In genomic region chr19:42540071-42540553, GRCh38 we compare ENCODE assay signal across 15 cellular contexts. TPM values are rescaled to one million over a fixed set of nuclear protein-coding genes. Genes with fewer than 3 reads are reported as not detected.
DNase-seq lines count a peak whose midpoint lies in the region; ATAC-seq and TF ChIP-seq lines count a peak whose summit lies in the region.
"Had no signal": no experiment of that assay in that cellular context is flagged by ENCODE, and none has a peak within 500 bp of the region (broad histone marks: within the 10 kb centered on the region; RNA-seq: fewer than 3 reads in every experiment).

No MANE protein-coding gene starts in this region.

- no peaks in the 10 kb centered on the region for H3K79me1 ChIP-seq in mesendoderm (ENCODE audit: low read length)

- no peak overlapping the region for H2BK120ac ChIP-seq in mesendoderm (ENCODE audit: low read depth, low read length)

- no peak overlapping the region for H3K56ac ChIP-seq in mesendoderm (ENCODE audit: low read length)

- H3K4ac ChIP-seq in mesendoderm (ENCODE audit: low read depth, low read length), result no peak overlapping the region

- peak overlapping the region; percentile 59 for H3K23ac ChIP-seq in mesendoderm (ENCODE audit: low read length)

- H3K27ac ChIP-seq in WERI-Rb-1 (no peak overlapping the region), mesendoderm (ENCODE audit: low read depth, low read length) (no peak overlapping the region)
- H3K27ac ChIP-seq: right lobe of liver, SK-N-MC, transverse colon had no signal

- H4K8ac ChIP-seq in mesendoderm (ENCODE audit: low read depth, low read length), result no peak overlapping the region

- no peak overlapping the region for H2BK5ac ChIP-seq in mesendoderm (ENCODE audit: low read length)

- ATAC-seq in HG02973 (IDR thresholded peaks at IDR 0.05; ENCODE audit: unreplicated experiment) (no peak), HG03469 (IDR thresholded peaks at IDR 0.05; ENCODE audit: unreplicated experiment) (no peak)
- ATAC-seq: right lobe of liver had no signal

- no peaks in the 10 kb centered on the region for H3K27me3 ChIP-seq in WERI-Rb-1 (ENCODE audit: insufficient read depth, low read depth, severe bottlenecking)
- H3K27me3 ChIP-seq in mesendoderm (ENCODE audit: insufficient read depth, low read length, poor library complexity), result no peaks in the 10 kb centered on the region
- H3K27me3 ChIP-seq: right lobe of liver, transverse colon had no signal

- H3K9me3 ChIP-seq in WERI-Rb-1 (ENCODE audit: severe bottlenecking), result no peaks in the 10 kb centered on the region
- H3K9me3 ChIP-seq: right lobe of liver, transverse colon had no signal

- H4K5ac ChIP-seq in mesendoderm (ENCODE audit: low read length), result no peak overlapping the region

- peaks cover 4% of the 10 kb centered on the region for H3K4me1 ChIP-seq in mesendoderm (ENCODE audit: control insufficient read depth, low read depth, low read length)
- H3K4me1 ChIP-seq: right lobe of liver, transverse colon had no signal

- no peak overlapping the region for H2BK15ac ChIP-seq in mesendoderm (replicated peaks; ENCODE audit: low read depth)

- no peaks in the 10 kb centered on the region for H3K36me3 ChIP-seq in WERI-Rb-1
- no peaks in the 10 kb centered on the region for H3K36me3 ChIP-seq in mesendoderm (ENCODE audit: control insufficient read depth, insufficient read depth, low read length)
- H3K36me3 ChIP-seq: right lobe of liver, transverse colon had no signal

- H3K4me3 ChIP-seq in WERI-Rb-1 (ENCODE audit: low read depth, low read length) (no peak overlapping the region), mesendoderm (ENCODE audit: low read length) (no peak overlapping the region)
- H3K4me3 ChIP-seq: right lobe of liver, SK-N-MC, transverse colon had no signal

- no peak overlapping the region for H3K4me2 ChIP-seq in mesendoderm (ENCODE audit: low read length)

- TF ChIP-seq CTCF in WERI-Rb-1 (IDR thresholded peaks at IDR 0.05; ENCODE audit: low read depth, low read length), result no peak

- H3K9ac ChIP-seq in mesendoderm (ENCODE audit: low read length), result peak overlapping the region; percentile 29

- no peaks in the 10 kb centered on the region for H3K79me2 ChIP-seq in mesendoderm (ENCODE audit: control insufficient read depth, insufficient read depth, low read length)

- DNase-seq in ELF-1 (ENCODE audit: low read depth, low spot score), result peak; percentile 48
- DNase-seq in NCI-H1092 treated with DMSO at 0.1 percent for 48 hours (lab: John Stamatoyannopoulos, UW), result peak; percentile 40
- peak; percentile 86 for DNase-seq in WERI-Rb-1
- DNase-seq in mesendoderm, result peak; percentile 38
- no peak for DNase-seq in UCSD-AML1 (lab: John Stamatoyannopoulos, UW; ENCODE audit: unreplicated experiment)
- DNase-seq: activated naive CD4-positive, alpha-beta T cell treated with anti-CD3 and anti-CD28 coated beads, Interleukin-2, amount 10 ng/mL, durations not matched to agents 7 days and 5 days; CD4-positive, CD25-positive, alpha-beta regulatory T cell; effector CD8-positive, alpha-beta T cell; NCI-H1436; stimulated activated CD4-positive, alpha-beta T cell treated with anti-CD3 and anti-CD28 coated beads, Interleukin-4, amount 100 ng/mL, for 24 hours; transverse colon had no signal

- H2AK5ac ChIP-seq in mesendoderm (ENCODE audit: low read length), result no peak overlapping the region

- no CpG with 5 or more reads among the region's 8 CpGs for WGBS in mesendoderm (ENCODE audit: extremely low coverage, insufficient coverage, low lambda C conversion rate)

- H3K18ac ChIP-seq in mesendoderm (ENCODE audit: low read length), result no peak overlapping the region

RNA-seq across cellular contexts. Expression of gene CEACAM1, which starts 11.8 kb away (rescaled TPM):
- 2.9 TPM for polyA plus RNA-seq in mesendoderm (2013, experiment 1 of 2)
- 2.1 TPM for polyA plus RNA-seq in mesendoderm (2013, experiment 2 of 2)

RNA-seq across cellular contexts. Expression of gene CEACAM8, which starts 54.6 kb away (rescaled TPM):
- polyA plus RNA-seq in mesendoderm (2013, experiment 1 of 2), result not detected
- not detected for polyA plus RNA-seq in mesendoderm (2013, experiment 2 of 2)
- polyA plus RNA-seq: CD4-positive, CD25-positive, alpha-beta regulatory T cell had no signal
